29 cellular contexts compared by ENCODE assay signal in the genomic region with DNA sequence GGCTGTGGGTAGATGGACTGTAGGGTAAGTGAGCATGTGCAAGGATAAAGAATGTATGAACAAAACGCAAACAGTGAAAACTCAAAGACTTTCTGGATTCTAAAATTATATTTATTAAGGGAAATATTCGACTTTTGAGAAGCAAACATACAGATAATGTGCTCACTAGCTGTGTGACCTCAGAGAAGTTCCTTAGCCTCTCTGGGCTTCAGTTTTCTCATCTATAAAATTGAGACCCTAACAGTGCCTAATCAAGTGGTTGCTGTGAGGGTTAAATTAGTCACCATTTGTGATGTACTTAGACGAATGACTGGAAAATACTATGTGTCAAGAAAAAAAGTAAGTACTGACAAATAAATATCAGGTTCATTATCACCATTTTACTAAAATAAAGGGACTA.
"Had no signal": no experiment of that assay in that cellular context is flagged by ENCODE, and none has a peak within 500 bp of the region (broad histone marks: within the 10 kb centered on the region; RNA-seq: fewer than 3 reads in every experiment).

No MANE protein-coding gene starts in this region.

- H3K4me3 Mint-ChIP-seq: immature natural killer cell; naive B cell; natural killer cell treated with Interleukin-12 subunit alpha and Interleukin-12 subunit beta and Interleukin-15 and Interleukin-18, amount 100 ng/mL, for 72 hours; neural progenitor cell; stimulated activated naive CD8-positive, alpha-beta T cell treated with anti-CD3 and anti-CD28 coated beads, Interleukin-15, amount 100 ng/mL, for 72 hours had no signal

- H3K27me3 Mint-ChIP-seq: stimulated activated naive CD8-positive, alpha-beta T cell treated with anti-CD3 and anti-CD28 coated beads, Interleukin-15, amount 100 ng/mL, for 72 hours had no signal

- H3K9me3 ChIP-seq: esophagus muscularis mucosa, heart right ventricle, lower lobe of right lung, mucosa of descending colon, prostate gland, right atrium auricular region, thyroid gland, vagina had no signal

- H3K27ac ChIP-seq: esophagus muscularis mucosa, heart right ventricle, lower lobe of right lung, neural progenitor cell, prostate gland, right atrium auricular region, thyroid gland, vagina had no signal

- H3K4me1 ChIP-seq: esophagus muscularis mucosa, lower lobe of right lung, prostate gland, right atrium auricular region, vagina had no signal

- FAIRE-seq: colon, endothelial cell of umbilical vein had no signal

- H2AFZ ChIP-seq: neural progenitor cell had no signal

- H3K27ac Mint-ChIP-seq: immature natural killer cell; naive B cell; natural killer cell treated with Interleukin-12 subunit alpha and Interleukin-12 subunit beta and Interleukin-15 and Interleukin-18, amount 100 ng/mL, for 72 hours; neural progenitor cell; stimulated activated naive CD8-positive, alpha-beta T cell treated with anti-CD3 and anti-CD28 coated beads, Interleukin-15, amount 100 ng/mL, for 72 hours had no signal

- H3K36me3 ChIP-seq: esophagus muscularis mucosa, heart right ventricle, lower lobe of right lung, neural progenitor cell, prostate gland, right atrium auricular region, thyroid gland, vagina had no signal

- H3K9me3 Mint-ChIP-seq: neural progenitor cell; stimulated activated naive CD8-positive, alpha-beta T cell treated with anti-CD3 and anti-CD28 coated beads, Interleukin-15, amount 100 ng/mL, for 72 hours had no signal

- H3K4me1 Mint-ChIP-seq: immature natural killer cell; naive B cell; stimulated activated naive CD8-positive, alpha-beta T cell treated with anti-CD3 and anti-CD28 coated beads, Interleukin-15, amount 100 ng/mL, for 72 hours had no signal

- H3K9ac ChIP-seq: neural progenitor cell had no signal

- H3K27me3 ChIP-seq: dorsolateral prefrontal cortex, esophagus muscularis mucosa, heart right ventricle, neural progenitor cell, right atrium auricular region, thyroid gland, vagina had no signal

- H3K4me2 ChIP-seq: neural progenitor cell, smooth muscle cell had no signal

- DNase-seq: dorsolateral prefrontal cortex; effector CD4-positive, alpha-beta T cell; foreskin melanocyte; glutamatergic neuron; heart right ventricle; immature natural killer cell; islet precursor cell; left ventricle myocardium superior; lower lobe of right lung; mucosa of descending colon; naive B cell; stimulated activated CD4-positive, alpha-beta T cell treated with anti-CD3 and anti-CD28 coated beads, Interleukin-12 subunit alpha, Interleukin-12 subunit beta, amount 100 ng/mL, for 4 hours; stimulated activated CD4-positive, alpha-beta T cell treated with anti-CD3 and anti-CD28 coated beads, Interleukin-1b, Interleukin-23, amount 100 ng/mL, for 48 hours; stimulated activated CD4-positive, alpha-beta T cell treated with anti-CD3 and anti-CD28 coated beads, Interleukin-4, amount 100 ng/mL, for 1 hour; stimulated activated CD8-positive, alpha-beta memory T cell treated with anti-CD3 and anti-CD28 coated beads, Interleukin-4, amount 100 ng/mL, for 48 hours; stimulated activated naive CD4-positive, alpha-beta T cell; stimulated activated naive CD8-positive, alpha-beta T cell treated with anti-CD3 and anti-CD28 coated beads, Interleukin-15, amount 100 ng/mL, for 72 hours; thyroid gland; trophoblast cell had no signal

- H3K4me3 ChIP-seq: esophagus muscularis mucosa, heart right ventricle, lower lobe of right lung, mucosa of descending colon, neural progenitor cell, prostate gland, right atrium auricular region, smooth muscle cell, thyroid gland, vagina had no signal

- H3K36me3 Mint-ChIP-seq: immature natural killer cell; naive B cell; natural killer cell treated with Interleukin-12 subunit alpha and Interleukin-12 subunit beta and Interleukin-15 and Interleukin-18, amount 100 ng/mL, for 72 hours; neural progenitor cell had no signal

- ATAC-seq: heart right ventricle; left ventricle myocardium superior; lower lobe of right lung; mucosa of descending colon; natural killer cell treated with Interleukin-12 subunit alpha and Interleukin-12 subunit beta and Interleukin-15 and Interleukin-18, amount 100 ng/mL, for 72 hours; sciatic nerve; stimulated activated naive CD8-positive, alpha-beta T cell treated with anti-CD3 and anti-CD28 coated beads, Interleukin-15, amount 100 ng/mL, for 72 hours had no signal
